ENCODE assay signal across 1 cellular context in genomic region chr9:6646028-6646636, GRCh38.
TF ChIP-seq lines count a peak whose summit lies in the region.

No MANE protein-coding gene starts in this region.

TF ChIP-seq in HepG2, 621 proteins besides CTCF, POLR2A, EP300 and RAD21 (continued from another document and continues in another):
- no peak for TF ChIP-seq ZBTB33 (CRISPR knock-in tag; IDR thresholded peaks at IDR 0.05)
- no peak for TF ChIP-seq ZNF556 (CRISPR knock-in tag; IDR thresholded peaks at IDR 0.05; ENCODE audit: borderline replicate concordance)
- TF ChIP-seq AHDC1 (CRISPR knock-in tag; IDR thresholded peaks at IDR 0.05; ENCODE audit: borderline replicate concordance), result no peak; the same call in 1 of the 2 replicates
- no peak for TF ChIP-seq SATB2 (CRISPR knock-in tag; IDR thresholded peaks at IDR 0.05)
- TF ChIP-seq ZNF512 (CRISPR knock-in tag; IDR thresholded peaks at IDR 0.05), result peak; percentile 76; the same call in 1 of the 2 replicates
- TF ChIP-seq MZF1 (CRISPR knock-in tag; IDR thresholded peaks at IDR 0.05; ENCODE audit: borderline replicate concordance), result no peak
- 0 out of 2 replicates have a peak, but pooled peaks have one; percentile 31 for TF ChIP-seq ZNF234 (CRISPR knock-in tag; conservative IDR thresholded peaks at IDR 0.05)
- no peak for TF ChIP-seq ZNF83 (CRISPR knock-in tag; IDR thresholded peaks at IDR 0.05; ENCODE audit: borderline replicate concordance)
- TF ChIP-seq ZNF496 (CRISPR knock-in tag; IDR thresholded peaks at IDR 0.05; ENCODE audit: insufficient replicate concordance), result no peak
- TF ChIP-seq KAT8 (CRISPR knock-in tag; IDR thresholded peaks at IDR 0.05), result 0 out of 2 replicates have a peak, but pooled peaks have one; percentile 9
- TF ChIP-seq AFF4 (CRISPR knock-in tag; IDR thresholded peaks at IDR 0.05), result no peak
- no peak for TF ChIP-seq FUBP1 (CRISPR knock-in tag; IDR thresholded peaks at IDR 0.05; ENCODE audit: borderline replicate concordance)
- TF ChIP-seq CEBPB (IDR thresholded peaks at IDR 0.05; ENCODE audit: borderline replicate concordance, low read depth, low read length), result peak; percentile 50; the same call in 1 of the 2 replicates
- TF ChIP-seq PCBP2 (optimal IDR thresholded peaks at IDR 0.05; ENCODE audit: low read depth, low read length, poor library complexity, severe bottlenecking), result no peak
- no peak for TF ChIP-seq ZNF687 (CRISPR knock-in tag; IDR thresholded peaks at IDR 0.05)
- TF ChIP-seq THAP7 (CRISPR knock-in tag; IDR thresholded peaks at IDR 0.05), result 0 out of 2 replicates have a peak, but pooled peaks have one; percentile 5
- no peak for TF ChIP-seq TCF12 (IDR thresholded peaks at IDR 0.05)
- no peak for TF ChIP-seq TCF12 (CRISPR knock-in tag; IDR thresholded peaks at IDR 0.05)
- no peak for TF ChIP-seq NFKB2 (CRISPR knock-in tag; IDR thresholded peaks at IDR 0.05; ENCODE audit: borderline replicate concordance)
- no peak for TF ChIP-seq ZC3H13 (CRISPR knock-in tag; IDR thresholded peaks at IDR 0.05)
- 0 out of 2 replicates have a peak, but pooled peaks have one; percentile 1 for TF ChIP-seq MXD4 (CRISPR knock-in tag; IDR thresholded peaks at IDR 0.05)
- TF ChIP-seq TIGD3 (CRISPR knock-in tag; IDR thresholded peaks at IDR 0.05; ENCODE audit: borderline replicate concordance), result no peak
- TF ChIP-seq TSC22D2 (CRISPR knock-in tag; IDR thresholded peaks at IDR 0.05; ENCODE audit: borderline replicate concordance), result no peak
- TF ChIP-seq GMEB2 (CRISPR knock-in tag; IDR thresholded peaks at IDR 0.05; ENCODE audit: low read depth), result no peak
- TF ChIP-seq ZNF350 (CRISPR knock-in tag; IDR thresholded peaks at IDR 0.05; ENCODE audit: borderline replicate concordance, low read depth), result 0 out of 2 replicates have a peak, but pooled peaks have one; percentile 4
- TF ChIP-seq RNF2 (conservative IDR thresholded peaks at IDR 0.05; ENCODE audit: low read depth), result no peak
